In genomic region chr6:21666200-21666671, GRCh38 we compare ENCODE assay signal across 8 cellular contexts.
A peak's percentile ranks its signal among the peaks of the same experiment; 100 is the strongest.
DNase-seq lines count a peak whose midpoint lies in the region; ATAC-seq and TF ChIP-seq lines count a peak whose summit lies in the region.

No MANE protein-coding gene starts in this region.

- H3K9me3 ChIP-seq in uterus = no peaks in the 10 kb centered on the region

- no peak overlapping the region for H3K27ac Mint-ChIP-seq in activated naive CD4-positive, alpha-beta T cell treated with anti-CD3 and anti-CD28 coated beads, Interleukin-2, amount 50 U/mL, for 72 hours
- H3K27ac Mint-ChIP-seq in memory B cell = no peak overlapping the region

- in situ Hi-C loops in brain microvascular endothelial cell (cut with HindIII; ENCODE audit: low pct_ligation_motif_present, low sequenced_read_pairs) = no loop called here

- H3K4me1 Mint-ChIP-seq in memory B cell = peaks cover 15% of the 10 kb centered on the region

- no peak for TF ChIP-seq POLR2A in uterus (IDR thresholded peaks at IDR 0.05)

- no peaks in the 10 kb centered on the region for H3K9me3 Mint-ChIP-seq in activated naive CD4-positive, alpha-beta T cell treated with anti-CD3 and anti-CD28 coated beads, Interleukin-2, amount 50 U/mL, for 72 hours
- no peaks in the 10 kb centered on the region for H3K9me3 Mint-ChIP-seq in memory B cell

- peak in 1 of 2 donors; percentile 5 for DNase-seq in activated naive CD4-positive, alpha-beta T cell treated with anti-CD3 and anti-CD28 coated beads, Interleukin-2, amount 50 U/mL, for 72 hours (ENCODE audit: low spot score in 2 of 2)
- DNase-seq in activated naive CD4-positive, alpha-beta T cell (lab: John Stamatoyannopoulos, UW) = no peak
- DNase-seq in brain microvascular endothelial cell (no peak), memory B cell (ENCODE audit: low spot score in 2 of 2) (no peak), uterus (peak; percentile 39 to 59), NCI-H187 (lab: John Stamatoyannopoulos, UW) (no peak)

- H3K4me1 ChIP-seq in uterus = peaks cover 0 to 3% of the 10 kb centered on the region in 2 donors

- TF ChIP-seq CTCF in brain microvascular endothelial cell (IDR thresholded peaks at IDR 0.05; ENCODE audit: low read depth, low read length, missing control alignments) (no peak), uterus (IDR thresholded peaks at IDR 0.05) (no peak)

- H3K4me3 ChIP-seq in brain microvascular endothelial cell (ENCODE audit: low read depth, low read length) (peak overlapping the region; percentile 60), uterus (peak overlapping the region; percentile 65 to 80)

- H3K27ac ChIP-seq in brain microvascular endothelial cell (no peak overlapping the region), uterus (peak overlapping the region; percentile 90 to 92)

- H3K4me3 Mint-ChIP-seq in memory B cell = peak overlapping the region; percentile 56

- intact Hi-C loops in uterus (cut with DNase I; ENCODE audit: low total_unique reads) = no loop called here

- peak; percentile 40 to 57 for ATAC-seq in activated naive CD4-positive, alpha-beta T cell treated with anti-CD3 and anti-CD28 coated beads, Interleukin-2, amount 50 U/mL, for 72 hours
- no peak for ATAC-seq in memory B cell (ENCODE audit: low read depth)
- no peak for ATAC-seq in GM18858 (IDR thresholded peaks at IDR 0.05; ENCODE audit: unreplicated experiment)
- ATAC-seq in HG02973 (IDR thresholded peaks at IDR 0.05; ENCODE audit: unreplicated experiment) = no peak

- peaks cover 22% of the 10 kb centered on the region for H3K27me3 ChIP-seq in brain microvascular endothelial cell (replicated peaks)
- H3K27me3 ChIP-seq in uterus = no peaks in the 10 kb centered on the region

- peaks cover 0 to 15% of the 10 kb centered on the region in 2 donors for H3K36me3 Mint-ChIP-seq in activated naive CD4-positive, alpha-beta T cell treated with anti-CD3 and anti-CD28 coated beads, Interleukin-2, amount 50 U/mL, for 72 hours
- peaks cover 2% of the 10 kb centered on the region for H3K36me3 Mint-ChIP-seq in memory B cell

- H3K36me3 ChIP-seq in brain microvascular endothelial cell (replicated peaks) (no peaks in the 10 kb centered on the region), uterus (no peaks in the 10 kb centered on the region)

- peaks cover 28% of the 10 kb centered on the region for H3K27me3 Mint-ChIP-seq in memory B cell

Comparison
In these comparisons a context has a peak if more than half of its experiments do, and no peak if none do; other contexts are left out.
1. ATAC-seq: peak in activated naive CD4-positive, alpha-beta T cell treated with anti-CD3 and anti-CD28 coated beads, Interleukin-2, amount 50 U/mL, for 72 hours (2 of 2); none in memory B cell (single experiment), GM18858 (single experiment) and HG02973 (single experiment).
2. DNase-seq: peak in uterus (2 of 2); none in activated naive CD4-positive, alpha-beta T cell (0 of 4), brain microvascular endothelial cell (single experiment), memory B cell (0 of 2) and NCI-H187 (0 of 2).